19 cellular contexts compared by ENCODE assay signal in the genomic region with DNA sequence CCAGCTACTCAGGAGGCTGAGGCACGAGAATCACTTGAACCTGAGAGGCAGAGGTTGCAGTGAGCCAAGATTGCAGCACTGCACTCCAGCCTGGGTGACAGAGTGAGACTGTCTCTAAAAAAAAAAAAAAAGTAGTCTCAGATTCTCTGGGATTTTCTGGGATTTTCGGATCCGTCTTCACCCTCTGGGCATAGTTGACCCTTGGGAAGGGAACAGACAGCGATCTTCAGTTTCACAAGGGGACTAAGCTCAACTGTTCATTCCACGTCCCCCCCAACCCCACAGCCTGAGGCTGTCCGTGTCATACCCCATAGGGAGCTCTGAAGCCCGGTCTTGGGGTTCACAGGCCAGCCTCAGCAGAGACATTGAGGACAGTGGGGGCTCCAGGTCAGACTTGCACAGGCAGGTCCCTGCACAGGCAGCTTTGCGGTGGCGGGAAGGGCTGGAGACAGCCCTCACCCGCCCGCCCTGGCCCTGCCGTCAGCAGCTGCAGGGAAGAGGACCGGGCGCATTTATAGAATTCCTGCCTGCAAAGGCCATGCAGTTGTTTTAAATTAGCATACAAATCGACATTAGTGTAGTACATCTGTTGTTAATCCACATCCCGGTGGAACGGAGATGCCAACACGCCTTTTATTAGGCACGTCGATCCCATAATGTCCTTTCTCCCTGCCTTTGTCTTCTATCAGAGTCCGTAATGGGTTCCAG.
DNase-seq lines count a peak whose midpoint lies in the region; ATAC-seq and TF ChIP-seq lines count a peak whose summit lies in the region.
"Had no signal": no experiment of that assay in that cellular context is flagged by ENCODE, and none has a peak within 500 bp of the region (broad histone marks: within the 10 kb centered on the region; RNA-seq: fewer than 3 reads in every experiment).

No MANE protein-coding gene starts in this region.

- peak; percentile 21 for DNase-seq in BE2C
- DNase-seq in epidermal melanocyte (ENCODE audit: insufficient read length, low spot score): peak; percentile 48
- peak; percentile 58 for DNase-seq in myocyte (ENCODE audit: low read depth)
- DNase-seq in Karpas-422: no peak
- no peak for DNase-seq in activated CD4-positive, alpha-beta T cell treated with anti-CD3 and anti-CD28 coated beads for 1 hour
- no peak for DNase-seq in OCI-M2 (lab: John Stamatoyannopoulos, UW; ENCODE audit: unreplicated experiment)
- DNase-seq in right lobe of liver: no peak
- DNase-seq: activated CD8-positive, alpha-beta T cell treated with anti-CD3 and anti-CD28 coated beads for 36 hours; amniotic stem cell; colonic mucosa; erythroblast; left ventricle myocardium superior; naive thymus-derived CD8-positive, alpha-beta T cell; NCI-H1417 treated with DMSO at 0.1 percent for 48 hours; SIG-M5; stimulated activated CD4-positive, alpha-beta T cell treated with anti-CD3 and anti-CD28 coated beads, Interleukin-4, amount 100 ng/mL, for 24 hours; upper lobe of left lung had no signal

- H3K9me2 ChIP-seq in Karpas-422 (replicated peaks; ENCODE audit: insufficient read depth, low read length): no peaks in the 10 kb centered on the region

- H3K9ac ChIP-seq in HUES64 (ENCODE audit: low read depth, low read length) (peak overlapping the region; percentile 53), Karpas-422 (ENCODE audit: low read length) (no peak overlapping the region)
- H3K9ac ChIP-seq: KMS-11 had no signal

- H3K27ac ChIP-seq in HUES64 (ENCODE audit: low read depth, low read length) (peak overlapping the region; percentile 66), Karpas-422 (ENCODE audit: low read length) (no peak overlapping the region), right lobe of liver (no peak overlapping the region)
- H3K27ac ChIP-seq: colonic mucosa, KMS-11, upper lobe of left lung had no signal

- 35% methylated on average over 21 of the region's 21 CpGs for WGBS in HUES64
- WGBS in right lobe of liver (ENCODE audit: insufficient coverage, low coverage, low lambda C conversion rate, missing lambda C conversion rate): 66% methylated on average over 12 of the region's 21 CpGs

- H3K36me3 ChIP-seq in BE2C (no peaks in the 10 kb centered on the region), HUES64 (ENCODE audit: insufficient read depth, low read length) (no peaks in the 10 kb centered on the region), Karpas-422 (ENCODE audit: insufficient read depth, low read length) (no peaks in the 10 kb centered on the region), right lobe of liver (no peaks in the 10 kb centered on the region)
- H3K36me3 ChIP-seq: colonic mucosa, upper lobe of left lung had no signal

- ATAC-seq in right lobe of liver: no peak
- ATAC-seq: activated CD8-positive, alpha-beta T cell treated with anti-CD3 and anti-CD28 coated beads for 36 hours; left ventricle myocardium superior; naive thymus-derived CD8-positive, alpha-beta T cell had no signal

- no peaks in the 10 kb centered on the region for H3K27me3 ChIP-seq in BE2C
- H3K27me3 ChIP-seq in HUES64 (ENCODE audit: insufficient read depth, low read length): no peaks in the 10 kb centered on the region
- H3K27me3 ChIP-seq in Karpas-422 (ENCODE audit: low read length): no peaks in the 10 kb centered on the region
- no peaks in the 10 kb centered on the region for H3K27me3 ChIP-seq in right lobe of liver
- H3K27me3 ChIP-seq: colonic mucosa, upper lobe of left lung had no signal

- H3K4me3 ChIP-seq in BE2C (ENCODE audit: low read depth, low read length): peak overlapping the region; percentile 28
- no peak overlapping the region for H3K4me3 ChIP-seq in HUES64 (ENCODE audit: low read length)
- H3K4me3 ChIP-seq in Karpas-422 (ENCODE audit: low read length): no peak overlapping the region
- no peak overlapping the region for H3K4me3 ChIP-seq in right lobe of liver
- H3K4me3 ChIP-seq: colonic mucosa, upper lobe of left lung had no signal

- intact Hi-C loops in right lobe of liver (cut with DNase I): no loop called here

- TF ChIP-seq CTCF in BE2C (IDR thresholded peaks at IDR 0.05; ENCODE audit: low read depth, low read length): no peak
- no peak for TF ChIP-seq CTCF in right lobe of liver (IDR thresholded peaks at IDR 0.05)

- H3K9me3 ChIP-seq in BE2C: no peaks in the 10 kb centered on the region
- no peaks in the 10 kb centered on the region for H3K9me3 ChIP-seq in HUES64 (ENCODE audit: insufficient read depth, low read depth, low read length)
- H3K9me3 ChIP-seq in Karpas-422 (ENCODE audit: low read length): no peaks in the 10 kb centered on the region
- H3K9me3 ChIP-seq in right lobe of liver: no peaks in the 10 kb centered on the region
- H3K9me3 ChIP-seq: colonic mucosa, upper lobe of left lung had no signal

- no peak overlapping the region for H3K4me2 ChIP-seq in Karpas-422 (ENCODE audit: low read depth, low read length, poor library complexity, severe bottlenecking)
- H3K4me2 ChIP-seq: KMS-11 had no signal

- no peaks in the 10 kb centered on the region for H3K79me2 ChIP-seq in Karpas-422 (ENCODE audit: low read length)

- no peak overlapping the region for H2AFZ ChIP-seq in Karpas-422 (ENCODE audit: low read length)

- no peak for TF ChIP-seq POLR2A in right lobe of liver (IDR thresholded peaks at IDR 0.05)

- H3K4me1 ChIP-seq in BE2C (peaks cover 5% of the 10 kb centered on the region), HUES64 (ENCODE audit: insufficient read depth, low read length) (peaks cover 17% of the 10 kb centered on the region), Karpas-422 (ENCODE audit: low read length) (no peaks in the 10 kb centered on the region), right lobe of liver (peaks cover 0 to 4% (median 0%) of the 10 kb centered on the region in 4 donors)
- H3K4me1 ChIP-seq: colonic mucosa, upper lobe of left lung had no signal

- no peaks in the 10 kb centered on the region for H4K20me1 ChIP-seq in Karpas-422 (ENCODE audit: insufficient read depth, low read depth, low read length)

Comparison
In these comparisons a context has a peak if more than half of its experiments do, and no peak if none do; other contexts are left out.
1. DNase-seq: peak in BE2C (single experiment), epidermal melanocyte (single experiment) and myocyte (single experiment); none in Karpas-422 (single experiment), activated CD4-positive, alpha-beta T cell treated with anti-CD3 and anti-CD28 coated beads for 1 hour (single experiment), OCI-M2 (single experiment) and right lobe of liver (0 of 3).